8 cellular contexts compared by ENCODE assay signal in the genomic region with DNA sequence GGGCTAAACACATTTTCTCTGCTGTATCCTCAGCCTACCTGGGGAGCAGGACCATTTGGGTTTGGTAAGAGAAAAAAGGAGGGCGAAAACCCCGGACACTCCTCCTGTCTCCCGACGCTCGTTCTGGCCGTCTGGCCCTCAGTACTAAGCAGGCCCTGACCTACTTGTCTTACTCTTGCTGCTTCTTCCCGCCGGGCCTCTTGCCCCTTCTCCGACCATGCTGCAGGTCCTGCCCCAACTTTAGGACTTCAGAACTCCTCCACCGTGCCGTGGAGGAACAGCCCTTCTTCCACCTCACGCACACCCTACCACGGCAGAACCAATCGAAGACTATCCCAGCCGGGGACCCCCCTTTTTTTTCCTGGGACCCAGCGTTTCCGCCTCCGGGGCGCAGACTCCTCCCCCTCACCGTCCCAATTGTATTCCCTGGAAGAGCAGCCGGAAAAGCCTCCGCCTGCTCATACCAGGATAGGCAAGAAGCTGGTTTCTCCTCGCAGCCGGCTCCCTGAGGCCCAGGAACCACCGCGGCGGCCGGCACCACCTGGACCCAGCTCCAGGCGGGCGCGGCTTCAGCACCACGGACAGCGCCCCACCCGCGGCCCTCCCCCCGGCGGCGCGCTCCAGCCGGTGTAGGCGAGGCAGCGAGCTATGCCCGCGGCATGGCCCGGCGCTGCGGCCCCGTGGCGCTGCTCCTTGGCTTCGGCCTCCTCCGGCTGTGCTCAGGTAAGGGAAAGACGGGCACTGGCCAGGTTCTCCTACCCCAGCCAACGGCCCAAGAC. TPM values are rescaled to one million over a fixed set of nuclear protein-coding genes. Genes with fewer than 3 reads are reported as not detected.
DNase-seq lines count a peak whose midpoint lies in the region; ATAC-seq, FAIRE-seq and TF ChIP-seq lines count a peak whose summit lies in the region.

A gene with protein sequence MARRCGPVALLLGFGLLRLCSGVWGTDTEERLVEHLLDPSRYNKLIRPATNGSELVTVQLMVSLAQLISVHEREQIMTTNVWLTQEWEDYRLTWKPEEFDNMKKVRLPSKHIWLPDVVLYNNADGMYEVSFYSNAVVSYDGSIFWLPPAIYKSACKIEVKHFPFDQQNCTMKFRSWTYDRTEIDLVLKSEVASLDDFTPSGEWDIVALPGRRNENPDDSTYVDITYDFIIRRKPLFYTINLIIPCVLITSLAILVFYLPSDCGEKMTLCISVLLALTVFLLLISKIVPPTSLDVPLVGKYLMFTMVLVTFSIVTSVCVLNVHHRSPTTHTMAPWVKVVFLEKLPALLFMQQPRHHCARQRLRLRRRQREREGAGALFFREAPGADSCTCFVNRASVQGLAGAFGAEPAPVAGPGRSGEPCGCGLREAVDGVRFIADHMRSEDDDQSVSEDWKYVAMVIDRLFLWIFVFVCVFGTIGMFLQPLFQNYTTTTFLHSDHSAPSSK (plus strand): TSS at position 393 of the 779 bp plus-strand sequence. CDS start 267 bp downstream, at position 660.

- DNase-seq in COLO829 (ENCODE audit: low spot score) = peak; percentile 70
- peak; percentile 58 for DNase-seq in HTR-8/SVneo (ENCODE audit: insufficient read length, low spot score)
- DNase-seq in activated T-helper 1 cell treated with Interleukin-2 at 50 U/mL for 16 hours (ENCODE audit: low read depth) = peak; percentile 58
- DNase-seq in fibroblast of pulmonary artery (ENCODE audit: low read depth) = peak; percentile 45
- DNase-seq in neural progenitor cell (ENCODE audit: low spot score) = peak; percentile 94
- DNase-seq in stomach = peak; percentile 78

- FAIRE-seq in HTR-8/SVneo (lab: Jason Lieb, UNC) = peak; percentile 58

- H3K4me3 ChIP-seq in OCI-LY1 (ENCODE audit: low read depth, low read length, poor library complexity, severe bottlenecking) = no peak within 1 kb of the TSS
- no peak within 1 kb of the TSS for H3K4me3 ChIP-seq in fibroblast of pulmonary artery (replicated peaks; ENCODE audit: low read depth, low read length)
- H3K4me3 ChIP-seq in neural progenitor cell = peak within 1 kb of the TSS; percentile 54
- H3K4me3 ChIP-seq in stomach = peak within 1 kb of the TSS in 3 of 4 donors; percentile 19 to 32 (median 23)

- H3K79me2 ChIP-seq in OCI-LY1 (ENCODE audit: insufficient read depth, low read length) = no peaks in the 10 kb centered on the region
- H3K79me2 ChIP-seq in neural progenitor cell (ENCODE audit: low read depth) = no peaks in the 10 kb centered on the region

- H3K36me3 Mint-ChIP-seq in neural progenitor cell = no peaks in the 10 kb centered on the region

- WGBS in stomach, 5 donors = 2 to 3% (median 3%) methylated on average over 35 to 53 of the region's 53 CpGs

- H3K27me3 Mint-ChIP-seq in neural progenitor cell (ENCODE audit: insufficient read depth, low read depth) = peaks cover 28% of the 10 kb centered on the region

- H3F3A ChIP-seq in OCI-LY1 (ENCODE audit: insufficient read depth, low read length) (no peaks in the 10 kb centered on the region), neural progenitor cell (ENCODE audit: low read depth) (peaks cover 22% of the 10 kb centered on the region)

- 0 out of 2 replicates have a peak, but pooled peaks cover 14% of the 10 kb centered on the region for H3K27me3 ChIP-seq in OCI-LY1 (ENCODE audit: insufficient read depth, low read length)
- peaks cover 20% of the 10 kb centered on the region for H3K27me3 ChIP-seq in neural progenitor cell
- H3K27me3 ChIP-seq in stomach = peaks cover 0 to 39% (median 15%) of the 10 kb centered on the region in 3 donors

- no peak for TF ChIP-seq CTCF in OCI-LY1 (IDR thresholded peaks at IDR 0.05; ENCODE audit: low read length)
- TF ChIP-seq CTCF in fibroblast of pulmonary artery (IDR thresholded peaks at IDR 0.05; ENCODE audit: low read length, missing control alignments) = no peak
- peak; percentile 13 for TF ChIP-seq CTCF in neural progenitor cell (IDR thresholded peaks at IDR 0.05)
- TF ChIP-seq CTCF in stomach (IDR thresholded peaks at IDR 0.05) = no peak

- H3K9ac ChIP-seq in OCI-LY1 (ENCODE audit: low read length) (no peak within 1 kb of the TSS), neural progenitor cell (no peak within 1 kb of the TSS)

- intact Hi-C loops in stomach (cut with DNase I; ENCODE audit: low total_unique reads) = loop anchor here (10.0 kb wide), 1 partner anchor 177 kb away; no protein-coding TSS in a partner anchor

- H3K27ac ChIP-seq in OCI-LY1 (ENCODE audit: low read depth, low read length, poor library complexity, severe bottlenecking) (no peak within 1 kb of the TSS), neural progenitor cell (no peak within 1 kb of the TSS), stomach (no peak within 1 kb of the TSS)

- no peaks in the 10 kb centered on the region for H3K9me3 ChIP-seq in OCI-LY1 (ENCODE audit: low read length)
- H3K9me3 ChIP-seq in neural progenitor cell (ENCODE audit: low read depth) = no peaks in the 10 kb centered on the region
- H3K9me3 ChIP-seq in stomach = no peaks in the 10 kb centered on the region

- H3K4me1 ChIP-seq in OCI-LY1 (ENCODE audit: insufficient read depth, low read length, severe bottlenecking) = no peaks in the 10 kb centered on the region
- H3K4me1 ChIP-seq in neural progenitor cell = peaks cover 10% of the 10 kb centered on the region
- H3K4me1 ChIP-seq in stomach = peaks cover 10 to 12% (median 11%) of the 10 kb centered on the region in 4 donors

- no peaks in the 10 kb centered on the region for H3K36me3 ChIP-seq in OCI-LY1 (ENCODE audit: insufficient read depth, low read length)
- H3K36me3 ChIP-seq in neural progenitor cell = no peaks in the 10 kb centered on the region
- H3K36me3 ChIP-seq in stomach = no peaks in the 10 kb centered on the region

- no peak within 1 kb of the TSS for H2AFZ ChIP-seq in OCI-LY1 (ENCODE audit: low read length)
- peak within 1 kb of the TSS; percentile 56 for H2AFZ ChIP-seq in neural progenitor cell (replicated peaks)

- no peak within 1 kb of the TSS for H3K27ac Mint-ChIP-seq in neural progenitor cell

- H3K4me2 ChIP-seq in OCI-LY1 (ENCODE audit: low read length) (peak within 1 kb of the TSS; percentile 14; the same call in 1 of the 2 replicates), neural progenitor cell (peak within 1 kb of the TSS; percentile 88)

- H4K20me1 ChIP-seq in OCI-LY1 (ENCODE audit: insufficient read depth, low read length) (no peaks in the 10 kb centered on the region), neural progenitor cell (ENCODE audit: low read depth) (peaks cover 15% of the 10 kb centered on the region)

- no peaks in the 10 kb centered on the region for H3K9me3 Mint-ChIP-seq in neural progenitor cell

- peak within 1 kb of the TSS; percentile 89 for H3K4me3 Mint-ChIP-seq in neural progenitor cell

- peaks cover 12% of the 10 kb centered on the region for H3K4me1 Mint-ChIP-seq in neural progenitor cell

- no peaks in the 10 kb centered on the region for H3K9me2 ChIP-seq in OCI-LY1 (ENCODE audit: low read depth, low read length)

- no peak for ATAC-seq in GM18861 (IDR thresholded peaks at IDR 0.05; ENCODE audit: unreplicated experiment)

- TF ChIP-seq POLR2A in stomach (IDR thresholded peaks at IDR 0.05) = no peak

- TF ChIP-seq EP300 in stomach (IDR thresholded peaks at IDR 0.05) = no peak

RNA-seq across cellular contexts. Expression of the gene that starts here (rescaled TPM):
- total RNA-seq in neural progenitor cell (ENCODE audit: low replicate concordance) (0.11 and 2.3 TPM in 2 replicates), stomach (under 1 TPM in 2 of 5 donors, not detected in 3; under 0.01 to 0.37 TPM)
- polyA plus RNA-seq in stomach = under 1 TPM in 2 of 3 donors, not detected in 1; 0.12 to 0.38 TPM

Comparison
In these comparisons a context has a peak if more than half of its experiments do, and no peak if none do; other contexts are left out.
1. Peak in DNase-seq and H3K4me3 ChIP-seq in stomach; RNA of the gene not detected or under 1 TPM.